ENCODE assay signal across 19 cellular contexts in the genomic region with DNA sequence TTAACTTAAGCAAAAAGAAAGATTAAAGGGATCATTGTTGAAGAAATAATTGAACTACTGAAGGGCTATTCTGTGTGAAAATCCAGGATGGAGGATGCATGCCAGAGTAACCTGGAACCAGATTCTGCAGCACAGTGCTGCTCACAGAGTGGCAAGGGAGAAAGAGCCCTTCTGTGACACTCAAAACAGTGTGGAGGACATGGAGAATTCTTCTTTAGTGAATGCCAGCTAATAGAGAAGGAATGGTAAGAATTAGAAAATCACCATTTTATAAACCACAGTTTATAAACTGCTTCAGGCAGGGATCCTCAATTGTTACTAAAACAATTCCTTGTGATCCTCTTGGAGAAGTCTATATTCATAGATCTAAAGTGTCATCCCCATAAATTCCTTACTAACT.
"Had no signal": no experiment of that assay in that cellular context is flagged by ENCODE, and none has a peak within 500 bp of the region (broad histone marks: within the 10 kb centered on the region; RNA-seq: fewer than 3 reads in every experiment).

No MANE protein-coding gene starts in this region.

- H3K9ac ChIP-seq: neural progenitor cell had no signal

- H3K27ac ChIP-seq: colonic mucosa, foreskin keratinocyte, neural progenitor cell, ovary, thoracic aorta had no signal

- H3K27ac Mint-ChIP-seq: activated CD8-positive, alpha-beta T cell treated with anti-CD3 and anti-CD28 coated beads for 36 hours; activated naive CD4-positive, alpha-beta T cell treated with anti-CD3 and anti-CD28 coated beads, Interleukin-2, amount 50 U/mL, for 72 hours; neural progenitor cell; stimulated activated effector memory CD8-positive, alpha-beta T cell treated with anti-CD3 and anti-CD28 coated beads, Interleukin-12 subunit alpha, Interleukin-12 subunit beta, amount 100 ng/mL, for 72 hours; T-helper 1 cell treated with Interleukin-12 subunit alpha and Interleukin-12 subunit beta and Interleukin-4 antibody, amounts not matched to agents 30 μg/mL and 1 μg/mL, for 36 hours; WTC11 had no signal

- H3K4me3 ChIP-seq: colonic mucosa, neural progenitor cell, ovary, thoracic aorta had no signal

- H3K36me3 ChIP-seq: colonic mucosa, neural progenitor cell, ovary, thoracic aorta had no signal

- ATAC-seq: activated CD8-positive, alpha-beta T cell treated with anti-CD3 and anti-CD28 coated beads for 36 hours; activated naive CD4-positive, alpha-beta T cell treated with anti-CD3 and anti-CD28 coated beads, Interleukin-2, amount 50 U/mL, for 72 hours; esophagus mucosa; foreskin keratinocyte; sciatic nerve; stimulated activated effector memory CD8-positive, alpha-beta T cell treated with anti-CD3 and anti-CD28 coated beads, Interleukin-12 subunit alpha, Interleukin-12 subunit beta, amount 100 ng/mL, for 72 hours; WTC11 had no signal

- H2AFZ ChIP-seq: neural progenitor cell had no signal

- H3K4me1 ChIP-seq: colonic mucosa, foreskin keratinocyte, neural progenitor cell had no signal

- H3K9me3 ChIP-seq: colonic mucosa, ovary, thoracic aorta had no signal

- H3K4me3 Mint-ChIP-seq: activated CD8-positive, alpha-beta T cell treated with anti-CD3 and anti-CD28 coated beads for 36 hours; brain; neural progenitor cell; stimulated activated effector memory CD8-positive, alpha-beta T cell treated with anti-CD3 and anti-CD28 coated beads, Interleukin-12 subunit alpha, Interleukin-12 subunit beta, amount 100 ng/mL, for 72 hours; T-helper 1 cell treated with Interleukin-12 subunit alpha and Interleukin-12 subunit beta and Interleukin-4 antibody, amounts not matched to agents 30 μg/mL and 1 μg/mL, for 36 hours; WTC11 had no signal

- H3K4me1 Mint-ChIP-seq: brain; neural progenitor cell; stimulated activated effector memory CD8-positive, alpha-beta T cell treated with anti-CD3 and anti-CD28 coated beads, Interleukin-12 subunit alpha, Interleukin-12 subunit beta, amount 100 ng/mL, for 72 hours; WTC11 had no signal

- H3K4me2 ChIP-seq: neural progenitor cell had no signal

- DNase-seq: activated CD4-positive, alpha-beta T cell treated with anti-CD3 and anti-CD28 coated beads for 4 hours; activated CD8-positive, alpha-beta memory T cell treated with anti-CD3 and anti-CD28 coated beads, Interleukin-2, amount 50 U/mL, for 4 hours; activated CD8-positive, alpha-beta T cell treated with anti-CD3 and anti-CD28 coated beads for 36 hours; activated effector memory CD4-positive, alpha-beta T cell treated with anti-CD3 and anti-CD28 coated beads, Interleukin-2, amount 50 U/mL, for 16 hours; activated T-cell treated with anti-CD3 and anti-CD28 coated beads, Interleukin-2, amount 50 U/mL, for 48 hours; central memory CD4-positive, alpha-beta T cell; colonic mucosa; kidney glomerular epithelial cell; ovary had no signal

- H3K27me3 ChIP-seq: colonic mucosa, foreskin keratinocyte, neural progenitor cell, ovary had no signal

- H3K36me3 Mint-ChIP-seq: activated naive CD4-positive, alpha-beta T cell treated with anti-CD3 and anti-CD28 coated beads, Interleukin-2, amount 50 U/mL, for 72 hours; brain; neural progenitor cell; stimulated activated effector memory CD8-positive, alpha-beta T cell treated with anti-CD3 and anti-CD28 coated beads, Interleukin-12 subunit alpha, Interleukin-12 subunit beta, amount 100 ng/mL, for 72 hours; WTC11 had no signal

- H3K9me3 Mint-ChIP-seq: activated CD8-positive, alpha-beta T cell treated with anti-CD3 and anti-CD28 coated beads for 36 hours; activated naive CD4-positive, alpha-beta T cell treated with anti-CD3 and anti-CD28 coated beads, Interleukin-2, amount 50 U/mL, for 72 hours; neural progenitor cell; stimulated activated effector memory CD8-positive, alpha-beta T cell treated with anti-CD3 and anti-CD28 coated beads, Interleukin-12 subunit alpha, Interleukin-12 subunit beta, amount 100 ng/mL, for 72 hours; T-helper 1 cell treated with Interleukin-12 subunit alpha and Interleukin-12 subunit beta and Interleukin-4 antibody, amounts not matched to agents 30 μg/mL and 1 μg/mL, for 36 hours; WTC11 had no signal
